Comparison of ENCODE assay signal across 21 cellular contexts in the genomic region with DNA sequence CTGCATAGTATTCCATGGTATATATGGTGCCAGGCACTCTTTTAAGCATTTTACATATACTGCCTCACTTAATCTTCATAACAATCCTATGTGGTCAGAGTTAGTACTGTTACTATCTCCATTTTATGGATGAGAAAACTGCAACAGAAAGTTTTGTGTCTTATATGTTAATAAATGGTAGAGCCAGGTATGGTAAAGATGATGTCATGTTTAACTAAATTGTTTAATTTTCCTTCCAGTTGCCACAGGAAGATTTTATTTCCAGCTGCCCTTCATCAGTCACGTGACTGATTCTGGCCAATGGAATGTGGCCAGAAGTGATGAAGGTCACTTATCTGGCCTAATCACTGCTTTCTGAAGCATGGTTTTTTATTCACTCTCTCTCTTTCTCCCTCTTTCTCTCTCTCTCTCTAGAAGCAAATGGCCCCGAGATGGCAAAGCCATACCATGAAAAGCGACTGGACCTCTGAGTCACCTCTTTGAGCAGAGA.
"Had no signal": no experiment of that assay in that cellular context is flagged by ENCODE, and none has a peak within 500 bp of the region (broad histone marks: within the 10 kb centered on the region; RNA-seq: fewer than 3 reads in every experiment).

No MANE protein-coding gene starts in this region.

- H3K36me3 ChIP-seq: left ventricle myocardium inferior, ovary, right atrium auricular region, tibial nerve, upper lobe of left lung, vagina had no signal

- H3K27me3 Mint-ChIP-seq: natural killer cell treated with Interleukin-12 subunit alpha and Interleukin-12 subunit beta and Interleukin-15 and Interleukin-18, amount 100 ng/mL, for 72 hours; progenitor cell of endocrine pancreas; stimulated activated naive CD8-positive, alpha-beta T cell treated with anti-CD3 and anti-CD28 coated beads, Interleukin-15, Interleukin-2, amounts not matched to agents 100 ng/mL and 50 ng/mL, for 24 hours had no signal

- H3K27ac ChIP-seq: left ventricle myocardium inferior, ovary, right atrium auricular region, skin epidermis, tibial nerve, upper lobe of left lung, vagina had no signal

- H3K4me3 ChIP-seq: left ventricle myocardium inferior, lung, ovary, right atrium auricular region, skin epidermis, tibial nerve, upper lobe of left lung, vagina had no signal

- H3K4me1 ChIP-seq: left ventricle myocardium inferior, right atrium auricular region, tibial nerve, upper lobe of left lung, vagina had no signal

- H3K36me3 Mint-ChIP-seq: mesothelial cell of epicardium; naive B cell; natural killer cell treated with Interleukin-12 subunit alpha and Interleukin-12 subunit beta and Interleukin-15 and Interleukin-18, amount 100 ng/mL, for 72 hours had no signal

- H3K4me1 Mint-ChIP-seq: naive B cell had no signal

- ATAC-seq: natural killer cell treated with Interleukin-12 subunit alpha and Interleukin-12 subunit beta and Interleukin-15 and Interleukin-18, amount 100 ng/mL, for 72 hours; sciatic nerve had no signal

- H3K9me3 ChIP-seq: left ventricle myocardium inferior, ovary, right atrium auricular region, tibial nerve, upper lobe of left lung, vagina had no signal

- DNase-seq: islet precursor cell; left ventricle myocardium inferior; mesendoderm; naive B cell; ovary; stimulated activated CD4-positive, alpha-beta T cell treated with anti-CD3 and anti-CD28 coated beads, Interleukin-12 subunit alpha, Interleukin-12 subunit beta, amount 100 ng/mL, for 4 hours; stimulated activated CD4-positive, alpha-beta T cell treated with anti-CD3 and anti-CD28 coated beads, Interleukin-15, amount 100 ng/mL, for 24 hours; stimulated activated CD4-positive, alpha-beta T cell treated with anti-CD3 and anti-CD28 coated beads, Interleukin-2, amount 100 ng/mL, for 24 hours; stimulated activated CD4-positive, alpha-beta T cell treated with anti-CD3 and anti-CD28 coated beads, Interleukin-4, amount 100 ng/mL, for 1 hour; stimulated activated naive CD4-positive, alpha-beta T cell; upper lobe of left lung had no signal

- H3K27me3 ChIP-seq: ovary, right atrium auricular region, tibial nerve, upper lobe of left lung, vagina had no signal

- H3K27ac Mint-ChIP-seq: mesothelial cell of epicardium; naive B cell; natural killer cell treated with Interleukin-12 subunit alpha and Interleukin-12 subunit beta and Interleukin-15 and Interleukin-18, amount 100 ng/mL, for 72 hours; progenitor cell of endocrine pancreas; stimulated activated naive CD8-positive, alpha-beta T cell treated with anti-CD3 and anti-CD28 coated beads, Interleukin-15, Interleukin-2, amounts not matched to agents 100 ng/mL and 50 ng/mL, for 24 hours had no signal

- H3K4me3 Mint-ChIP-seq: mesothelial cell of epicardium; naive B cell; natural killer cell treated with Interleukin-12 subunit alpha and Interleukin-12 subunit beta and Interleukin-15 and Interleukin-18, amount 100 ng/mL, for 72 hours; stimulated activated naive CD8-positive, alpha-beta T cell treated with anti-CD3 and anti-CD28 coated beads, Interleukin-15, Interleukin-2, amounts not matched to agents 100 ng/mL and 50 ng/mL, for 24 hours had no signal
